ENCODE assay signal across 18 cellular contexts in the genomic region with DNA sequence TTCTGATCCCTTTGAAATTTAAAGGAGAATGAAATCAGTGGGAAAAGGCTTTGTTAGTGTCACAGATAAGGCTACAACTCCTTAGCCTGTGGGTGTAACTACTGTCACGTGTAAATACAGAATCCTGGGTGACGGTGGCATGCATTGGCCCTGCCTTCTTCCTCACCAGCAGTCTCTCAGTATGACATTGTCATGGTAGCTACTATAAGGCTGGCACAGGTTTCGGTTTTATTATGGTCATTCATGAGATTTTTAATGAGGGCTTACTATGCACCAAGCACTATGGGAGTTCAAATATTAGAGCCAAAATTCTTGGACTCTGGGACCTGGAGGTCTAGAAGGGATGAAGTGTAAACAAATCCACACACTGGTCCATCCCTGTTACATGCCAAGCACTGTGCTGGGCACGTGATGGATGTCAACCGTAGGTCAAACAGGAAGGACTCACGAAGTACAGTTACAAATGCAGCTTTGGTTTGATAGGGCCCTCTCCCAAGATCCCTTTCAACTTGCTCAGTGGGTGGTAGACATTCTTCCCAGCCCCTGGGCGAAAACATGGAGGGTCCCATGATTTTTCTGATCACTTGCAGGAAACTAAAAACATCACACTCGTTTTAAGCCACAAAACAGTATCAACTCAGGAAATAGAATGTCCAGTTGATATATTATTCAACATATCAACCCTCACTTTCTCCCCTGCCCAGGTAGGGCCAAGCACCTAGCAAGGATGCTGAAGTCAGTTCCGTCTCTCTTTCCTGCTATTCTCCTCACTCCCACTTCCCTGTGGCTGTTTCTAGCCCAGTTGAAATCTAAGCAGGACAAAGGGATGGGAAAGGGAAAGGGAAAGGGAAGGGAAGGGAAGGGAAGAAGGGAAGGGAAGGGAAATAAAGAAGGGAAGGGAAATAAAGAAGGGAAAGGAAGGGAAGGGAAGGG. TPM values are rescaled to one million over a fixed set of nuclear protein-coding genes. Genes with fewer than 3 reads are reported as not detected.
DNase-seq lines count a peak whose midpoint lies in the region; ATAC-seq and TF ChIP-seq lines count a peak whose summit lies in the region.
"Had no signal": no experiment of that assay in that cellular context is flagged by ENCODE, and none has a peak within 500 bp of the region (broad histone marks: within the 10 kb centered on the region; RNA-seq: fewer than 3 reads in every experiment).

No MANE protein-coding gene starts in this region.

- H3K4me1 ChIP-seq in HEK293 (ENCODE audit: control insufficient read depth, insufficient read depth, low read length) (no peaks in the 10 kb centered on the region), mesenchymal stem cell (ENCODE audit: control insufficient read depth, insufficient read depth, low read depth, low read length) (peaks cover 1% of the 10 kb centered on the region)
- H3K4me1 ChIP-seq: lower lobe of right lung had no signal

- H3K4me3 Mint-ChIP-seq in stimulated activated naive CD8-positive, alpha-beta T cell treated with anti-CD3 and anti-CD28 coated beads, Interleukin-15, Interleukin-2, amounts not matched to agents 100 ng/mL and 50 ng/mL, for 24 hours: no peak overlapping the region
- H3K4me3 Mint-ChIP-seq: CD4-positive, alpha-beta T cell; natural killer cell had no signal

- H3K9me3 ChIP-seq in HEK293 (ENCODE audit: control insufficient read depth, insufficient read depth, low read depth, low read length) (no peaks in the 10 kb centered on the region), mesenchymal stem cell (ENCODE audit: control insufficient read depth, low read length) (no peaks in the 10 kb centered on the region)
- H3K9me3 ChIP-seq: adrenal gland, lower lobe of right lung had no signal

- CTCF ChIA-PET in HEK293 (lab: Yijun Ruan, JAX) (interaction anchor here (0.6 to 1.4 kb wide), 7 partner anchors 13 to 690 kb away, joined by 3 to 8 read pairs (median 3); no protein-coding TSS in a partner anchor), RWPE1 (lab: Yijun Ruan, JAX) (interaction anchor here (0.6 to 1.3 kb wide), 2 partner anchors 276 to 694 kb away, joined by 3 to 4 read pairs; no protein-coding TSS in a partner anchor)

- H2AK5ac ChIP-seq in mesenchymal stem cell (ENCODE audit: low read length, severe bottlenecking): no peak overlapping the region

- no peak overlapping the region for H3K27ac ChIP-seq in HEK293 (ENCODE audit: extremely low read depth, low read depth, low read length)
- H3K27ac ChIP-seq in RWPE1: no peak overlapping the region
- no peak overlapping the region for H3K27ac ChIP-seq in mesenchymal stem cell (ENCODE audit: low read length, poor library complexity, severe bottlenecking)
- H3K27ac ChIP-seq: adrenal gland, lower lobe of right lung had no signal

- 84% methylated on average over 8 of the region's 9 CpGs for whole genome bisulfite sequencing in mesenchymal stem cell

- peak overlapping the region; percentile 68 for H3K27ac Mint-ChIP-seq in stimulated activated naive CD8-positive, alpha-beta T cell treated with anti-CD3 and anti-CD28 coated beads, Interleukin-15, Interleukin-2, amounts not matched to agents 100 ng/mL and 50 ng/mL, for 24 hours
- H3K27ac Mint-ChIP-seq: CD4-positive, alpha-beta T cell; natural killer cell had no signal

- H2AFZ ChIP-seq in mesenchymal stem cell (ENCODE audit: low read depth, low read length): no peak overlapping the region

- no peak overlapping the region for H2BK15ac ChIP-seq in mesenchymal stem cell (ENCODE audit: low read depth, poor library complexity, severe bottlenecking)

- no peak overlapping the region for H2BK12ac ChIP-seq in mesenchymal stem cell (ENCODE audit: low read length in 2 of 2)

- H2BK5ac ChIP-seq in mesenchymal stem cell (ENCODE audit: low read depth, low read length, poor library complexity, severe bottlenecking): no peak overlapping the region

- H3K9me3 Mint-ChIP-seq in stimulated activated naive CD8-positive, alpha-beta T cell treated with anti-CD3 and anti-CD28 coated beads, Interleukin-15, Interleukin-2, amounts not matched to agents 100 ng/mL and 50 ng/mL, for 24 hours: no peaks in the 10 kb centered on the region
- H3K9me3 Mint-ChIP-seq: CD4-positive, alpha-beta T cell; natural killer cell had no signal

- no peak overlapping the region for H4K8ac ChIP-seq in mesenchymal stem cell (ENCODE audit: low read length)

- no peak overlapping the region for H3K23ac ChIP-seq in mesenchymal stem cell (ENCODE audit: low read length in 2 of 2)

- H3K27me3 ChIP-seq in mesenchymal stem cell (ENCODE audit: control insufficient read depth in 1 of 2, insufficient read depth in 1 of 2, low read length in 2 of 2): peaks cover 12 to 25% of the 10 kb centered on the region in 2 experiments
- H3K27me3 ChIP-seq: adrenal gland had no signal

- H3K27me3 Mint-ChIP-seq in stimulated activated naive CD8-positive, alpha-beta T cell treated with anti-CD3 and anti-CD28 coated beads, Interleukin-15, Interleukin-2, amounts not matched to agents 100 ng/mL and 50 ng/mL, for 24 hours: peaks cover 9% of the 10 kb centered on the region

- no peak overlapping the region for H4K91ac ChIP-seq in mesenchymal stem cell (ENCODE audit: low read length)

- H3K79me1 ChIP-seq in mesenchymal stem cell (replicated peaks; ENCODE audit: low read length, poor library complexity, severe bottlenecking): no peaks in the 10 kb centered on the region

- ATAC-seq in stimulated activated naive CD8-positive, alpha-beta T cell treated with anti-CD3 and anti-CD28 coated beads, Interleukin-15, Interleukin-2, amounts not matched to agents 100 U/mL and 50 U/mL, for 24 hours: no peak
- ATAC-seq in GM21737 (IDR thresholded peaks at IDR 0.05; ENCODE audit: unreplicated experiment) (no peak), GM21526 (IDR thresholded peaks at IDR 0.05; ENCODE audit: low FRiP score, unreplicated experiment) (no peak)
- ATAC-seq: lower lobe of right lung, natural killer cell had no signal

- H3K4me1 Mint-ChIP-seq in stimulated activated naive CD8-positive, alpha-beta T cell treated with anti-CD3 and anti-CD28 coated beads, Interleukin-15, Interleukin-2, amounts not matched to agents 100 ng/mL and 50 ng/mL, for 24 hours (ENCODE audit: low read depth): peaks cover 5% of the 10 kb centered on the region
- H3K4me1 Mint-ChIP-seq: natural killer cell had no signal

- peak; percentile 28; the same call in 1 of the 2 replicates for TF ChIP-seq POLR2A in Raji (IDR thresholded peaks at IDR 0.05; ENCODE audit: insufficient read depth, low read depth, low read length)

- no peaks in the 10 kb centered on the region for H3K36me3 Mint-ChIP-seq in stimulated activated naive CD8-positive, alpha-beta T cell treated with anti-CD3 and anti-CD28 coated beads, Interleukin-15, Interleukin-2, amounts not matched to agents 100 ng/mL and 50 ng/mL, for 24 hours (ENCODE audit: low read depth)
- H3K36me3 Mint-ChIP-seq: natural killer cell had no signal

- H3K9ac ChIP-seq in mesenchymal stem cell (ENCODE audit: low read length): no peak overlapping the region

- H3K4ac ChIP-seq in mesenchymal stem cell (ENCODE audit: low read depth in 1 of 2, low read length in 2 of 2): no peak overlapping the region

- TF ChIP-seq CTCF in HEK293 (tag by site-specific recombination; IDR thresholded peaks at IDR 0.05): no peak
- no peak for TF ChIP-seq CTCF in RWPE1 (conservative IDR thresholded peaks at IDR 0.05; ENCODE audit: low read depth)

- H3K36me3 ChIP-seq in HEK293 (ENCODE audit: control insufficient read depth in 2 of 2, insufficient read depth in 1 of 2, low read length in 2 of 2) (no peaks in the 10 kb centered on the region), mesenchymal stem cell (ENCODE audit: control insufficient read depth in 1 of 2, insufficient read depth in 2 of 2, low read depth in 1 of 2, low read length in 2 of 2) (no peaks in the 10 kb centered on the region)
- H3K36me3 ChIP-seq: adrenal gland, lower lobe of right lung had no signal

- no peak overlapping the region for H3K14ac ChIP-seq in mesenchymal stem cell (ENCODE audit: low read length in 2 of 2)

- no peak overlapping the region for H3K18ac ChIP-seq in mesenchymal stem cell (ENCODE audit: low read depth in 1 of 2, low read length in 2 of 2)

- no peak overlapping the region for H2BK120ac ChIP-seq in mesenchymal stem cell (ENCODE audit: low read depth, low read length)

- DNase-seq in stimulated activated naive CD8-positive, alpha-beta T cell treated with anti-CD3 and anti-CD28 coated beads, Interleukin-15, Interleukin-2, amounts not matched to agents 100 U/mL and 50 U/mL, for 24 hours: no peak
- DNase-seq in RWPE1 (ENCODE audit: low spot score): no peak
- no peak for DNase-seq in mesenchymal stem cell
- DNase-seq: 8988T; activated T-cell treated with anti-CD3 and anti-CD28 coated beads, Interleukin-2, amount 50 U/mL, for 1 hour; adrenal gland; CD4-positive, alpha-beta T cell; central memory CD4-positive, alpha-beta T cell; lower lobe of right lung; natural killer cell; NCI-H1436; NK-92 treated with Interleukin-12 subunit alpha and Interleukin-12 subunit beta, amount 100 ng/mL, for 24 hours; SIG-M5 had no signal

- H3K4me3 ChIP-seq in HEK293 (ENCODE audit: low read depth, low read length): no peak overlapping the region
- no peak overlapping the region for H3K4me3 ChIP-seq in mesenchymal stem cell (ENCODE audit: insufficient read depth in 1 of 2, low read depth in 1 of 2, low read length in 2 of 2)
- H3K4me3 ChIP-seq: adrenal gland, lower lobe of right lung had no signal

- no peak overlapping the region for H3K4me2 ChIP-seq in mesenchymal stem cell (ENCODE audit: low read length, poor library complexity, severe bottlenecking)

- POLR2A ChIA-PET in HEK293 (lab: Yijun Ruan, JAX) (no interaction called here), RWPE1 (lab: Yijun Ruan, JAX; ENCODE audit: low non-redundant PET) (no interaction called here)

TF ChIP-seq in HEK293, 187 proteins besides CTCF, POLR2A, EP300 and RAD21 (continues in another document):
- no peak for TF ChIP-seq ZNF837 (tag by site-specific recombination; IDR thresholded peaks at IDR 0.05)
- TF ChIP-seq PRDM1 (tag by site-specific recombination; IDR thresholded peaks at IDR 0.05): peak; percentile 93
- TF ChIP-seq SETDB1 (IDR thresholded peaks at IDR 0.05; ENCODE audit: insufficient read length, low read length): no peak
- TF ChIP-seq ZNF366 (tag by site-specific recombination; conservative IDR thresholded peaks at IDR 0.05): peak; percentile 42
- TF ChIP-seq IKZF3 (tag by site-specific recombination; IDR thresholded peaks at IDR 0.05): peak; percentile 40; the same call in 1 of the 2 replicates
- no peak for TF ChIP-seq KLF17 (tag by site-specific recombination; IDR thresholded peaks at IDR 0.05)
- no peak for TF ChIP-seq ZNF510 (tag by site-specific recombination; IDR thresholded peaks at IDR 0.05; ENCODE audit: insufficient replicate concordance)
- no peak for TF ChIP-seq ZNF621 (tag by site-specific recombination; IDR thresholded peaks at IDR 0.05)

RNA-seq across cellular contexts. Expression of gene BFSP2, which starts 25.3 kb away (rescaled TPM):
- polyA plus RNA-seq in mesenchymal stem cell (2013, experiment 1 of 2): not detected
- not detected for polyA plus RNA-seq in mesenchymal stem cell (2013, experiment 2 of 2)
- polyA plus RNA-seq: adrenal gland had no signal
